ENCODE assay signal across 12 cellular contexts in genomic region chr12:108119126-108119973, GRCh38. TPM values are rescaled to one million over a fixed set of nuclear protein-coding genes. Genes with fewer than 3 reads are reported as not detected.
DNase-seq lines count a peak whose midpoint lies in the region; ATAC-seq and TF ChIP-seq lines count a peak whose summit lies in the region.
"Had no signal": no experiment of that assay in that cellular context is flagged by ENCODE, and none has a peak within 500 bp of the region (broad histone marks: within the 10 kb centered on the region; RNA-seq: fewer than 3 reads in every experiment).

No MANE protein-coding gene starts in this region.

- no peak overlapping the region for H3K27ac Mint-ChIP-seq in GM23338
- H3K27ac Mint-ChIP-seq: WTC11 had no signal

- H3K4me1 Mint-ChIP-seq in GM23338: peaks cover 36% of the 10 kb centered on the region

- no peak overlapping the region for H3K4me3 Mint-ChIP-seq in GM23338
- H3K4me3 Mint-ChIP-seq: WTC11 had no signal

- no peaks in the 10 kb centered on the region for H3K36me3 ChIP-seq in RWPE2 (ENCODE audit: low read depth)
- no peaks in the 10 kb centered on the region for H3K36me3 ChIP-seq in mucosa of descending colon (ENCODE audit: low read depth)
- no peaks in the 10 kb centered on the region for H3K36me3 ChIP-seq in GM23338 (ENCODE audit: insufficient read depth)

- ATAC-seq in GM19395 (IDR thresholded peaks at IDR 0.05; ENCODE audit: unreplicated experiment) (peak; percentile 87), RWPE2 (ENCODE audit: low read depth) (peak; percentile 25; the same call in 1 of the 3 replicates), mucosa of descending colon (peak; percentile 52), HG02642 (IDR thresholded peaks at IDR 0.05; ENCODE audit: poor library complexity, unreplicated experiment) (no peak), GM23338 (no peak)
- ATAC-seq: WTC11 had no signal

- H3K27me3 ChIP-seq in RWPE2 (ENCODE audit: insufficient read depth, poor library complexity, severe bottlenecking) (no peaks in the 10 kb centered on the region), GM23338 (ENCODE audit: insufficient read depth) (no peaks in the 10 kb centered on the region), dorsolateral prefrontal cortex (peaks cover 0 to 6% (median 0%) of the 10 kb centered on the region in 45 donors)

- H3K79me2 ChIP-seq in GM23338 (replicated peaks; ENCODE audit: insufficient read depth): no peaks in the 10 kb centered on the region

- no peaks in the 10 kb centered on the region for H3K9me3 ChIP-seq in RWPE2 (ENCODE audit: severe bottlenecking)
- H3K9me3 ChIP-seq in mucosa of descending colon: no peaks in the 10 kb centered on the region

- TF ChIP-seq CTCF in GM12864 (IDR thresholded peaks at IDR 0.05; ENCODE audit: low read depth, low read length, missing control alignments) (no peak), RWPE2 (IDR thresholded peaks at IDR 0.05; ENCODE audit: poor library complexity, severe bottlenecking) (no peak), mucosa of descending colon (IDR thresholded peaks at IDR 0.05) (no peak), GM23338 (conservative IDR thresholded peaks at IDR 0.05; ENCODE audit: low read depth in 2 of 2) (no peak), dorsolateral prefrontal cortex (IDR thresholded peaks at IDR 0.05 in 54 of 56, conservative IDR thresholded peaks at IDR 0.05 in 2 of 56; ENCODE audit: low read depth in 1 of 56, partially characterized antibody in 56 of 56) (no peak)

- DNase-seq in GM12864 (ENCODE audit: low read depth) (peak; percentile 55), RWPE2 (ENCODE audit: low spot score) (no peak), mucosa of descending colon (peak in 1 of 3 donors; percentile 10), GM23338 (ENCODE audit: low spot score) (no peak), NCI-H748 (lab: John Stamatoyannopoulos, UW; ENCODE audit: unreplicated experiment) (no peak), dorsolateral prefrontal cortex (no peak)
- DNase-seq: activated gamma-delta T cell treated with Interleukin-2 at 50 U/mL for 16 hours, NCI-H446 treated with DMSO at 0.1 percent for 48 hours had no signal

- H3K9me2 ChIP-seq in GM23338 (ENCODE audit: insufficient read depth): 0 out of 2 replicates have a peak, but pooled peaks cover 11% of the 10 kb centered on the region

- H3K4me2 ChIP-seq in GM23338: no peak overlapping the region

- no peaks in the 10 kb centered on the region for H4K20me1 ChIP-seq in GM23338 (replicated peaks; ENCODE audit: insufficient read depth)

- H3K27ac ChIP-seq in RWPE2 (ENCODE audit: poor library complexity, severe bottlenecking) (no peak overlapping the region), GM23338 (ENCODE audit: low read depth) (no peak overlapping the region), dorsolateral prefrontal cortex (no peak overlapping the region)
- H3K27ac ChIP-seq: C4-2B had no signal

- no peak overlapping the region for H3K4me3 ChIP-seq in GM12864 (ENCODE audit: low read depth, low read length)
- no peak overlapping the region for H3K4me3 ChIP-seq in RWPE2 (ENCODE audit: severe bottlenecking)
- no peak overlapping the region for H3K4me3 ChIP-seq in mucosa of descending colon
- H3K4me3 ChIP-seq in GM23338: no peak overlapping the region
- no peak overlapping the region for H3K4me3 ChIP-seq in dorsolateral prefrontal cortex

- H3K4me1 ChIP-seq in RWPE2 (ENCODE audit: insufficient read depth, poor library complexity, severe bottlenecking) (no peaks in the 10 kb centered on the region), mucosa of descending colon (ENCODE audit: low read depth) (no peaks in the 10 kb centered on the region), GM23338 (ENCODE audit: insufficient read depth) (peaks cover 20% of the 10 kb centered on the region)

- H3K36me3 Mint-ChIP-seq in GM23338 (ENCODE audit: low read depth): no peaks in the 10 kb centered on the region
- H3K36me3 Mint-ChIP-seq: WTC11 had no signal

- H2AFZ ChIP-seq in GM23338: no peak overlapping the region

- peaks cover 5% of the 10 kb centered on the region for H3K27me3 Mint-ChIP-seq in GM23338 (ENCODE audit: insufficient read depth, low read depth, poor library complexity)

- intact Hi-C loops in mucosa of descending colon (cut with DNase I, micrococcal nuclease): no loop called here
- intact Hi-C loops in dorsolateral prefrontal cortex (cut with DNase I): no loop called here

- no peaks in the 10 kb centered on the region for H3K9me3 Mint-ChIP-seq in GM23338

- no peaks in the 10 kb centered on the region for H3F3A ChIP-seq in GM23338 (replicated peaks; ENCODE audit: low read depth)

TF ChIP-seq in GM23338, 12 proteins besides CTCF, POLR2A, EP300 and RAD21 (continues in another document):
- TF ChIP-seq ZNF331 (CRISPR knock-in tag; IDR thresholded peaks at IDR 0.05; ENCODE audit: low read depth) (no peak), EZH2phosphoT487 (IDR thresholded peaks at IDR 0.05; ENCODE audit: unreplicated experiment) (no peak), POLR2AphosphoS5 (IDR thresholded peaks at IDR 0.05; ENCODE audit: low read depth) (no peak), ZNF114 (CRISPR knock-in tag; IDR thresholded peaks at IDR 0.05) (no peak), ZNF462 (CRISPR knock-in tag; IDR thresholded peaks at IDR 0.05) (no peak)
- TF ChIP-seq, protein P1, sequence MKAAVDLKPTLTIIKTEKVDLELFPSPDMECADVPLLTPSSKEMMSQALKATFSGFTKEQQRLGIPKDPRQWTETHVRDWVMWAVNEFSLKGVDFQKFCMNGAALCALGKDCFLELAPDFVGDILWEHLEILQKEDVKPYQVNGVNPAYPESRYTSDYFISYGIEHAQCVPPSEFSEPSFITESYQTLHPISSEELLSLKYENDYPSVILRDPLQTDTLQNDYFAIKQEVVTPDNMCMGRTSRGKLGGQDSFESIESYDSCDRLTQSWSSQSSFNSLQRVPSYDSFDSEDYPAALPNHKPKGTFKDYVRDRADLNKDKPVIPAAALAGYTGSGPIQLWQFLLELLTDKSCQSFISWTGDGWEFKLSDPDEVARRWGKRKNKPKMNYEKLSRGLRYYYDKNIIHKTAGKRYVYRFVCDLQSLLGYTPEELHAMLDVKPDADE (IDR thresholded peaks at IDR 0.05): no peak

RNA-seq across cellular contexts. Expression of gene WSCD2, which starts 9.7 kb away (rescaled TPM):
- total RNA-seq in mucosa of descending colon (1 to 10 TPM in 1 of 3 donors, under 1 TPM in 2; 0.53 to 2.0 (median 0.72) TPM), dorsolateral prefrontal cortex (10 to 100 TPM; 15.4 to 68.3 (median 43.9) TPM)
- total RNA-seq in GM23338 (2014; rRNA removed; shearing (Covaris generic)): 0.58 and 3.1 TPM in 2 replicates
- 0.66 and 1.6 TPM in 2 replicates for polyA plus RNA-seq in GM23338 (2016; fragmentation: Nextera tagmentation; extraction: Ambion mirVana)

Comparison
In these comparisons a context has a peak if more than half of its experiments do, and no peak if none do; other contexts are left out.
1. ATAC-seq: peak in GM19395 (single experiment), RWPE2 (single experiment) and mucosa of descending colon (single experiment); none in HG02642 (single experiment) and GM23338 (single experiment).